27 cellular contexts compared by ENCODE assay signal in the genomic region with DNA sequence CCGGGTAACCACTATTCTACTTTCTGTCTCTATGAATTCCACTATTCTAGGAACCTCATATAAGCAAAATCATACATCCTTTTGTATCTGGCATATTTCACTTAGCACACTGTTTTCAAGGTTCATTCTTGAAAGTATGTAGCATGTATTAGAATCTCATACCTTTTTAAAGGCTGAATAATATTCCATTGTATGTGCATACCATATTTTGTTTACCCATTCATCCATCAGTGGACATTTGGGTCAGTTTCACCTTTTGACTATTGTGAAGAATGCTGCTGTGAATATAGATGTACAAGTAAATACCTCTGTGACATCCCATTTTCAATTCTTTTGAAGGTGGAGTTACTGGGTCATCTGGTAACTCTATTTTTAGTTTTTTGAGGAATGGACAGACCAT. TPM values are rescaled to one million over a fixed set of nuclear protein-coding genes. Genes with fewer than 3 reads are reported as not detected.
DNase-seq lines count a peak whose midpoint lies in the region; ATAC-seq, FAIRE-seq and TF ChIP-seq lines count a peak whose summit lies in the region.
"Had no signal": no experiment of that assay in that cellular context is flagged by ENCODE, and none has a peak within 500 bp of the region (broad histone marks: within the 10 kb centered on the region; RNA-seq: fewer than 3 reads in every experiment).

No MANE protein-coding gene starts in this region.

- TF ChIP-seq RAD21 in SK-N-SH (IDR thresholded peaks at IDR 0.05; ENCODE audit: low read length) (no peak), A549 (conservative IDR thresholded peaks at IDR 0.05 in 1 of 2, IDR thresholded peaks at IDR 0.05 in 1 of 2) (no peak), GM12878 (IDR thresholded peaks at IDR 0.05; ENCODE audit: insufficient read depth, low read depth, low read length) (no peak)

- no peak overlapping the region for H3K27ac Mint-ChIP-seq in endothelial cell (ENCODE audit: unreplicated experiment)
- H3K27ac Mint-ChIP-seq in neural progenitor cell = no peak overlapping the region
- H3K27ac Mint-ChIP-seq: CD14-positive monocyte; CD4-positive, alpha-beta memory T cell; CD4-positive, CD25-positive, alpha-beta regulatory T cell; CD8-positive, alpha-beta memory T cell had no signal

- TF ChIP-seq POLR2A in A549 (IDR thresholded peaks at IDR 0.05; ENCODE audit: low read length) = no peak
- TF ChIP-seq POLR2A in GM12878 (IDR thresholded peaks at IDR 0.05; ENCODE audit: low read depth, low read length) = no peak

- H3K27me3 Mint-ChIP-seq in endothelial cell (ENCODE audit: unreplicated experiment) (no peaks in the 10 kb centered on the region), neural progenitor cell (ENCODE audit: insufficient read depth, low read depth) (peaks cover 2% of the 10 kb centered on the region)
- H3K27me3 Mint-ChIP-seq: CD4-positive, alpha-beta memory T cell; CD4-positive, CD25-positive, alpha-beta regulatory T cell had no signal

- H3K36me3 Mint-ChIP-seq in endothelial cell (ENCODE audit: low read depth, unreplicated experiment) (peaks cover 35% of the 10 kb centered on the region), neural progenitor cell (peaks cover 33% of the 10 kb centered on the region)

- ATAC-seq in SK-N-SH treated with all-trans-retinoic acid at 6 μM for 48 hours (no peak), A549 (no peak), GM12878 (no peak), GM19467 (IDR thresholded peaks at IDR 0.05; ENCODE audit: unreplicated experiment) (no peak), GM21737 (IDR thresholded peaks at IDR 0.05; ENCODE audit: unreplicated experiment) (no peak)

- no peak overlapping the region for H3K9ac ChIP-seq in SK-N-SH
- no peak overlapping the region for H3K9ac ChIP-seq in GM12878 (ENCODE audit: control insufficient read depth, insufficient read depth, low read length)
- no peak overlapping the region for H3K9ac ChIP-seq in neural progenitor cell
- H3K9ac ChIP-seq: BLaER1 had no signal

- 96% methylated on average over 1 of the region's 1 CpG for WGBS in SK-N-SH (ENCODE audit: low lambda C conversion rate)
- WGBS in A549 (ENCODE audit: missing lambda C conversion rate) = 95% methylated on average over 1 of the region's 1 CpG
- WGBS in GM12878 (ENCODE audit: insufficient coverage, insufficient replicate concordance, low lambda C conversion rate, missing lambda C conversion rate) = 95% methylated on average over 1 of the region's 1 CpG

- POLR2A ChIA-PET in SK-N-SH (lab: Yijun Ruan, JAX) (no interaction called here), A549 (lab: Yijun Ruan, JAX) (no interaction called here), GM12878 (lab: Charles Lee) (no interaction called here)

- no peaks in the 10 kb centered on the region for H3K9me2 ChIP-seq in SK-N-SH

- H2AFZ ChIP-seq in SK-N-SH (ENCODE audit: low read depth) (no peak overlapping the region), GM12878 (ENCODE audit: control insufficient read depth, low read depth, low read length) (no peak overlapping the region), neural progenitor cell (replicated peaks) (no peak overlapping the region)

- no peaks in the 10 kb centered on the region for H3K4me1 Mint-ChIP-seq in endothelial cell (ENCODE audit: unreplicated experiment)
- peaks cover 18% of the 10 kb centered on the region for H3K4me1 Mint-ChIP-seq in neural progenitor cell
- H3K4me1 Mint-ChIP-seq: CD14-positive monocyte; CD4-positive, CD25-positive, alpha-beta regulatory T cell; CD8-positive, alpha-beta memory T cell had no signal

- H3K27ac ChIP-seq in SK-N-SH (ENCODE audit: low read depth in 2 of 2, low read length in 1 of 2) (no peak overlapping the region), A549 (no peak overlapping the region), GM12878 (ENCODE audit: control insufficient read depth, insufficient read depth) (no peak overlapping the region), neural progenitor cell (no peak overlapping the region)
- H3K27ac ChIP-seq: 22Rv1, BLaER1 had no signal

- BruUV-seq in GM12878 (replicated peaks; lab: Mats Ljungman, UMichigan) = no TSS peak

- no peaks in the 10 kb centered on the region for H3K27me3 ChIP-seq in SK-N-SH (ENCODE audit: insufficient read depth)
- H3K27me3 ChIP-seq in GM12878 (replicated peaks in 1 of 2; ENCODE audit: control insufficient read depth in 2 of 2, insufficient read depth in 2 of 2, low read length in 1 of 2) = no peaks in the 10 kb centered on the region
- peaks cover 3% of the 10 kb centered on the region for H3K27me3 ChIP-seq in neural progenitor cell
- H3K27me3 ChIP-seq: BE2C, BLaER1 had no signal

- no peaks in the 10 kb centered on the region for H3K79me2 ChIP-seq in SK-N-SH (ENCODE audit: insufficient read depth)
- H3K79me2 ChIP-seq in GM12878 (ENCODE audit: control insufficient read depth, insufficient read depth, low read length) = no peaks in the 10 kb centered on the region
- H3K79me2 ChIP-seq in neural progenitor cell (ENCODE audit: low read depth) = no peaks in the 10 kb centered on the region

- RAD21 ChIA-PET in GM12878 (lab: Charles Lee; ENCODE audit: unreplicated experiment) = no interaction called here

- TF ChIP-seq CTCF in SK-N-SH (IDR thresholded peaks at IDR 0.05) (no peak), A549 (IDR thresholded peaks at IDR 0.05) (no peak), GM12878 (IDR thresholded peaks at IDR 0.05 in 2 of 3, conservative IDR thresholded peaks at IDR 0.05 in 1 of 3; ENCODE audit: control insufficient read depth in 2 of 3, extremely low read depth in 1 of 3, insufficient read depth in 1 of 3, low read depth in 3 of 3, low read length in 3 of 3) (no peak), endothelial cell (IDR thresholded peaks at IDR 0.05; ENCODE audit: unreplicated experiment) (no peak), neural progenitor cell (IDR thresholded peaks at IDR 0.05) (no peak)

- H3K4me3 Mint-ChIP-seq in endothelial cell (ENCODE audit: unreplicated experiment) = peak overlapping the region; percentile 9
- no peak overlapping the region for H3K4me3 Mint-ChIP-seq in neural progenitor cell
- H3K4me3 Mint-ChIP-seq: CD14-positive monocyte; CD4-positive, alpha-beta memory T cell; CD4-positive, CD25-positive, alpha-beta regulatory T cell; CD8-positive, alpha-beta memory T cell had no signal

- intact Hi-C loops in GM12878 (cut with micrococcal nuclease; ENCODE audit: unreplicated experiment) = no loop called here

- DNase-seq in SK-N-SH = no peak
- no peak for DNase-seq in A549 (ENCODE audit: low read depth in 1 of 2, low spot score in 1 of 2)
- no peak for DNase-seq in GM12878 (ENCODE audit: low read depth, low spot score)
- DNase-seq in endothelial cell (ENCODE audit: low spot score) = no peak
- DNase-seq in neural progenitor cell (ENCODE audit: low spot score) = no peak
- DNase-seq: ACHN; BE2C; C1 segment of cervical spinal cord; CD4-positive, alpha-beta memory T cell; CD4-positive, CD25-positive, alpha-beta regulatory T cell; CD8-positive, alpha-beta memory T cell; COR-L47; DMS 273 treated with DMSO at 0.1 percent for 48 hours; DMS153; DMS53; DMS79; DND-41; EL; GDM1 had no signal

- H3K4me3 ChIP-seq in SK-N-SH (ENCODE audit: low read depth in 2 of 2, low read length in 1 of 2) (no peak overlapping the region), A549 (no peak overlapping the region), GM12878 (no peak overlapping the region), neural progenitor cell (no peak overlapping the region)
- H3K4me3 ChIP-seq: BLaER1 had no signal

- H3F3A ChIP-seq in SK-N-SH (replicated peaks; ENCODE audit: insufficient read depth) = no peaks in the 10 kb centered on the region
- peaks cover 9% of the 10 kb centered on the region for H3F3A ChIP-seq in neural progenitor cell (ENCODE audit: low read depth)

- H3K4me2 ChIP-seq in SK-N-SH (no peak overlapping the region), A549 (no peak overlapping the region), GM12878 (ENCODE audit: control insufficient read depth, insufficient read depth) (no peak overlapping the region), neural progenitor cell (no peak overlapping the region)
- H3K4me2 ChIP-seq: BLaER1 had no signal

- no peaks in the 10 kb centered on the region for H3K4me1 ChIP-seq in SK-N-SH (ENCODE audit: control insufficient read depth in 1 of 2, insufficient read depth in 2 of 2, low read depth in 1 of 2, low read length in 1 of 2)
- peaks cover 20% of the 10 kb centered on the region for H3K4me1 ChIP-seq in A549
- no peaks in the 10 kb centered on the region for H3K4me1 ChIP-seq in GM12878 (ENCODE audit: control insufficient read depth, insufficient read depth, low read length)
- H3K4me1 ChIP-seq in neural progenitor cell = peaks cover 23% of the 10 kb centered on the region
- H3K4me1 ChIP-seq: BE2C, BLaER1 had no signal

- SMC1A ChIA-PET in GM12878 (lab: Charles Lee; ENCODE audit: uncharacterized antibody, unreplicated experiment) = no interaction called here

- H4K20me1 ChIP-seq in SK-N-SH (ENCODE audit: insufficient read depth) (no peaks in the 10 kb centered on the region), GM12878 (ENCODE audit: control insufficient read depth, insufficient read depth) (no peaks in the 10 kb centered on the region), neural progenitor cell (ENCODE audit: low read depth) (peaks cover 16% of the 10 kb centered on the region)
- H4K20me1 ChIP-seq: BLaER1 had no signal

- H3K36me3 ChIP-seq in SK-N-SH (replicated peaks in 1 of 2; ENCODE audit: control insufficient read depth in 1 of 2, insufficient read depth in 2 of 2, low read length in 1 of 2) (peaks cover 20 to 54% of the 10 kb centered on the region in 2 experiments), GM12878 (ENCODE audit: control insufficient read depth in 2 of 2, insufficient read depth in 2 of 2, low read length in 1 of 2) (peaks cover 4 to 6% of the 10 kb centered on the region in 2 experiments; a peak in 3 of 4 replicates), neural progenitor cell (no peaks in the 10 kb centered on the region)

- in situ Hi-C loops in GM12878 (cut with MboI) = no loop called here

- H3K9me3 Mint-ChIP-seq in endothelial cell (ENCODE audit: unreplicated experiment) = no peaks in the 10 kb centered on the region
- H3K9me3 Mint-ChIP-seq in neural progenitor cell = peaks cover 13% of the 10 kb centered on the region

- H3K9me3 ChIP-seq in SK-N-SH (no peaks in the 10 kb centered on the region), A549 (no peaks in the 10 kb centered on the region), GM12878 (replicated peaks; ENCODE audit: control insufficient read depth, insufficient read depth, low read length) (no peaks in the 10 kb centered on the region), neural progenitor cell (ENCODE audit: low read depth) (peaks cover 4% of the 10 kb centered on the region)
- H3K9me3 ChIP-seq: BE2C had no signal

- TF ChIP-seq EP300 in SK-N-SH (IDR thresholded peaks at IDR 0.05; ENCODE audit: borderline replicate concordance in 1 of 2, low read depth in 1 of 2, low read length in 1 of 2) = no peak
- TF ChIP-seq EP300 in A549 (IDR thresholded peaks at IDR 0.05) = no peak
- no peak for TF ChIP-seq EP300 in GM12878 (IDR thresholded peaks at IDR 0.05; ENCODE audit: borderline replicate concordance in 1 of 2, control insufficient read depth in 1 of 2, low read depth in 2 of 2, low read length in 2 of 2)

- CTCF ChIA-PET in SK-N-SH (lab: Yijun Ruan, JAX) = no interaction called here
- CTCF ChIA-PET in A549 (lab: Yijun Ruan, JAX) = no interaction called here
- CTCF ChIA-PET in GM12878 (lab: Yijun Ruan, JAX) = no interaction called here

- FAIRE-seq in A549 (lab: Jason Lieb, UNC) = no peak
- FAIRE-seq in GM12878 (lab: Jason Lieb, UNC) = peak; percentile 57
- FAIRE-seq: GM12892, GM19239 had no signal

RNA-seq across cellular contexts. Expression of a gene that starts 36.6 kb away (rescaled TPM):
- polyA plus RNA-seq in SK-N-SH (2012; rRNA removed) = 13.0 and 17.4 TPM in 2 replicates
- 14.5 and 17.3 TPM in 2 replicates for polyA plus RNA-seq in SK-N-SH (2012; cell fraction: cytosol; rRNA removed)
- polyA plus RNA-seq in SK-N-SH (2012; cell fraction: nucleus; rRNA removed) = 6.0 and 14.5 TPM in 2 replicates
- polyA plus RNA-seq in A549 (2011; rRNA removed) = 29.9 and 36.8 TPM in 2 replicates
- 10.4 and 12.5 TPM in 2 replicates for polyA plus RNA-seq in A549 (2012; cell fraction: cytosol; rRNA removed)
- polyA plus RNA-seq in A549 (2012; cell fraction: nucleus; rRNA removed) = 6.3 and 10.1 TPM in 2 replicates
- 23.5 to 28.5 TPM (median 27.0 TPM) in 3 replicates for polyA plus RNA-seq in A549 (2017; fragmentation: RNase III; extraction: RNeasy Plus Mini Kit Qiagen cat#74134 plus additional on column Dnase treatment)
- 13.5 and 14.6 TPM in 2 replicates for polyA minus RNA-seq in A549 (2011; rRNA and poly(A)+ RNA removed)
- 35.9 and 36.4 TPM in 2 replicates for total RNA-seq in GM12878 (2013; cell fraction: nucleolus; rRNA removed)
- 37.6 and 38.9 TPM in 2 replicates for total RNA-seq in GM12878 (2014; rRNA removed)
- 35.9 and 37.5 TPM in 2 replicates for total RNA-seq in GM12878 (2014; rRNA removed; fragmentation: Illumina TruSeq; extraction: Trizol)
- total RNA-seq in GM12878 (2021) = 17.9 and 19.3 TPM in 2 replicates
- 7.7 TPM for polyA plus RNA-seq in GM12878 (2011; ENCODE audit: low read depth)
- polyA plus RNA-seq in GM12878 (2011; rRNA removed) = 35.7 and 39.2 TPM in 2 replicates
- 20.7 and 27.4 TPM in 2 replicates for polyA plus RNA-seq in GM12878 (2011; cell fraction: cytosol; rRNA removed)
- polyA plus RNA-seq in GM12878 (2011; cell fraction: nucleus; rRNA removed) = 15.9 and 17.8 TPM in 2 replicates
- 17.0 and 17.7 TPM in 2 replicates for polyA plus RNA-seq in GM12878 (2012)
- 34.9 and 37.9 TPM in 2 replicates for polyA plus RNA-seq in GM12878 (2014; fragmentation: Illumina TruSeq; extraction: Trizol)
- 10 to 100 TPM; 39.9 to 70.3 TPM for polyA plus RNA-seq in GM12878 (2014; fragmentation: Nextera tagmentation; extraction: Ambion mirVana)
- 18.8 and 25.8 TPM in 2 replicates for polyA plus RNA-seq in GM12878 (2014; rRNA removed)
- 10 to 100 TPM; 37.9 to 45.1 TPM for polyA plus RNA-seq in GM12878 (2016; fragmentation: Nextera tagmentation; extraction: Ambion mirVana)
- polyA minus RNA-seq in GM12878 (2011; rRNA and poly(A)+ RNA removed) = 22.4 and 33.1 TPM in 2 replicates
- polyA minus RNA-seq in GM12878 (2011; cell fraction: cytosol; rRNA and poly(A)+ RNA removed) = 13.5 and 13.9 TPM in 2 replicates
- 19.3 TPM in 2 replicates for polyA minus RNA-seq in GM12878 (2011; cell fraction: nucleus; rRNA and poly(A)+ RNA removed)
- 14.9 TPM for total RNA-seq in endothelial cell (ENCODE audit: unreplicated experiment)
- total RNA-seq in neural progenitor cell (ENCODE audit: low replicate concordance) = 25.8 and 26.4 TPM in 2 replicates
